In the genomic region with DNA sequence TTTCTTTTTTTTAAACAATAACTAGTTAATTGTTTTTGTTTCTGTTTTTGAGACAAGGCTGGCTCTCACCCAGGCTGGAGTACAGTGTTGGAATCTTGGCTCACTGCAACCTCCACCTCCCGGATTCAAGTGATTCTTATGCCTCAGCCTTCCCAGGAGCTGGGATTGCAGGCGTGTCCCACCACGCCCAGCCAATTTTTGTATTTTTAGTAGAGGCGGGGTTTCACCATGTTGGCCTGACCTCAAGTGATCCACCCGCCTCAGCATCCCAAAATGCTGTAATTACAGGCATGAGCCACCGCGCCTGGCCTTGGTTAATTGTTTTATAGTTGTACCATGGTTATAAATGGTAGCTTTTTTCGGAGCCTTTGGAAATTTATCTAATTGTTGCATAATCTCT, we compare ENCODE assay signal across 19 cellular contexts.
A peak's percentile ranks its signal among the peaks of the same experiment; 100 is the strongest.
DNase-seq lines count a peak whose midpoint lies in the region; ATAC-seq and TF ChIP-seq lines count a peak whose summit lies in the region.
"Had no signal": no experiment of that assay in that cellular context is flagged by ENCODE, and none has a peak within 500 bp of the region (broad histone marks: within the 10 kb centered on the region; RNA-seq: fewer than 3 reads in every experiment).

No MANE protein-coding gene starts in this region.

- no peak for TF ChIP-seq EP300 in transverse colon (IDR thresholded peaks at IDR 0.05; ENCODE audit: low read depth)

- peak overlapping the region; percentile 7 for H3K27ac ChIP-seq in epithelial cell of prostate
- peak overlapping the region in 2 of 4 donors; percentile 10 to 18 for H3K27ac ChIP-seq in transverse colon
- H3K27ac ChIP-seq in Karpas-422 (ENCODE audit: low read length) = no peak overlapping the region
- H3K27ac ChIP-seq: 22Rv1, BLaER1, right lobe of liver, tibial artery had no signal

- TF ChIP-seq CTCF in transverse colon (IDR thresholded peaks at IDR 0.05) = no peak

- H3K9ac ChIP-seq in Karpas-422 (ENCODE audit: low read length) = no peak overlapping the region
- H3K9ac ChIP-seq: BLaER1 had no signal

- intact Hi-C loops in left colon (cut with DNase I, micrococcal nuclease) (no loop called here), transverse colon (cut with DNase I; ENCODE audit: low total_unique reads) (no loop called here)

- H3K36me3 ChIP-seq in transverse colon = no peaks in the 10 kb centered on the region
- H3K36me3 ChIP-seq in Karpas-422 (ENCODE audit: insufficient read depth, low read length) = no peaks in the 10 kb centered on the region
- H3K36me3 ChIP-seq: right lobe of liver had no signal

- no peaks in the 10 kb centered on the region for H3K9me3 ChIP-seq in transverse colon
- no peaks in the 10 kb centered on the region for H3K9me3 ChIP-seq in Karpas-422 (ENCODE audit: low read length)
- H3K9me3 ChIP-seq: BLaER1, right lobe of liver, tibial artery had no signal

- ATAC-seq in left colon = peak; percentile 88
- ATAC-seq: activated T-cell treated with anti-CD3 and anti-CD28 coated beads, Interleukin-2, amount 50 U/mL, for 72 hours; right lobe of liver had no signal

- TF ChIP-seq POLR2A in transverse colon (IDR thresholded peaks at IDR 0.05) = no peak

- no peak overlapping the region for H3K4me2 ChIP-seq in Karpas-422 (ENCODE audit: low read depth, low read length, poor library complexity, severe bottlenecking)
- H3K4me2 ChIP-seq: BLaER1 had no signal

- H3K4me1 ChIP-seq in transverse colon = peaks cover 0 to 39% (median 17%) of the 10 kb centered on the region in 4 donors
- H3K4me1 ChIP-seq in Karpas-422 (ENCODE audit: low read length) = peaks cover 14% of the 10 kb centered on the region

- H3K9me2 ChIP-seq in Karpas-422 (replicated peaks; ENCODE audit: insufficient read depth, low read length) = no peaks in the 10 kb centered on the region

- no peaks in the 10 kb centered on the region for H4K20me1 ChIP-seq in Karpas-422 (ENCODE audit: insufficient read depth, low read depth, low read length)

- peaks cover 98% of the 10 kb centered on the region for H3K79me2 ChIP-seq in Karpas-422 (ENCODE audit: low read length)

- H3K4me3 ChIP-seq in transverse colon (no peak overlapping the region), Karpas-422 (ENCODE audit: low read length) (no peak overlapping the region)
- H3K4me3 ChIP-seq: BLaER1, right lobe of liver, tibial artery had no signal

- WGBS in transverse colon (ENCODE audit: low coverage in 1 of 2), 2 donors = 27 to 57% methylated on average over 4 to 8 of the region's 8 CpGs

- H3K27me3 ChIP-seq in transverse colon (no peaks in the 10 kb centered on the region), Karpas-422 (ENCODE audit: low read length) (no peaks in the 10 kb centered on the region)
- H3K27me3 ChIP-seq: BLaER1, right lobe of liver, tibial artery had no signal

- H2AFZ ChIP-seq in Karpas-422 (ENCODE audit: low read length) = no peak overlapping the region

- peak; percentile 16 for DNase-seq in NCI-H1105 treated with DMSO at 0.1 percent for 48 hours (lab: John Stamatoyannopoulos, UW)
- no peak for DNase-seq in NCI-H1105 (lab: John Stamatoyannopoulos, UW)
- no peak for DNase-seq in epithelial cell of prostate (ENCODE audit: low read depth, low spot score)
- DNase-seq in left colon = peak; percentile 35 to 53
- peak; percentile 60 for DNase-seq in transverse colon
- no peak for DNase-seq in activated CD8-positive, alpha-beta memory T cell treated with anti-CD3 and anti-CD28 coated beads for 24 hours
- DNase-seq in epidermal melanocyte (ENCODE audit: insufficient read length, low spot score) = no peak
- DNase-seq in Karpas-422 = no peak
- DNase-seq: activated CD4-positive, CD25-positive, alpha-beta regulatory T cell treated with anti-CD3 and anti-CD28 coated beads, Interleukin-2, amount 50 U/mL, for 72 hours; activated T-cell treated with anti-CD3 and anti-CD28 coated beads, Interleukin-2, amount 50 U/mL, for 72 hours; NCI-H1436 treated with DMSO at 0.1 percent for 48 hours; occipital lobe; right lobe of liver; RPMI8226; stimulated activated CD4-positive, alpha-beta T cell treated with anti-CD3 and anti-CD28 coated beads, Interleukin-1b, Interleukin-23, amount 100 ng/mL, for 48 hours; stimulated activated naive CD4-positive, alpha-beta T cell treated with Interleukin-2 at 50 U/mL for 16 hours; tibial artery had no signal

- in situ Hi-C loops in transverse colon (cut with MboI; ENCODE audit: low pct_ligation_motif_present in 1 of 4, low pct_unique_long_range_greater_than_20kb in 1 of 4, low sequenced_read_pairs in 3 of 4) = no loop called here

Comparison
In these comparisons a context has a peak if more than half of its experiments do, and no peak if none do; other contexts are left out.
1. DNase-seq: peak in NCI-H1105 treated with DMSO at 0.1 percent for 48 hours (single experiment), left colon (2 of 2) and transverse colon (single experiment); none in NCI-H1105 (single experiment), epithelial cell of prostate (single experiment), activated CD8-positive, alpha-beta memory T cell treated with anti-CD3 and anti-CD28 coated beads for 24 hours (single experiment), epidermal melanocyte (single experiment) and Karpas-422 (single experiment).